In the genomic region with DNA sequence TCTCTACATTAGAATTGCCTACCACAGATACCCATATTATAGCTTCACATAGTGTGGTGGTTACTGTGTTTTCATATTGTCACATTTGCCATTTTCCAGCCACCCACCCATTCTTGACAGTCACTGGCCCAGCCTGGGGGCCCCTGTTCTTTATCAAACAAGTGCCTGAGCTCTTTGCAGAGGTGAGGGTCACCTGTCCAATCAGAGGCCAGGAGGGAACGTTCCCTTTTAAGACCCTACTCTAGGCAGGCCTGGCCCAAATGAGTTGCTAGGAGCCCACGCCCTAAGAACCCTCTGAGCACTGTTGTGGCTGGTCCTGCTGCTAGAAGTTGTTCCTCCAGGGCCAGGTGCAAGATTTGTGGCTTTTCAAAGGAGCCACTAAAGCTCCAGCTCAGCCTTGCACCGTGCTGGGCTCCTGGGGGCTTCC, we compare ENCODE assay signal across 28 cellular contexts. TPM values are rescaled to one million over a fixed set of nuclear protein-coding genes. Genes with fewer than 3 reads are reported as not detected.
DNase-seq lines count a peak whose midpoint lies in the region; ATAC-seq lines count a peak whose summit lies in the region.
"Had no signal": no experiment of that assay in that cellular context is flagged by ENCODE, and none has a peak within 500 bp of the region (broad histone marks: within the 10 kb centered on the region; RNA-seq: fewer than 3 reads in every experiment).

No MANE protein-coding gene starts in this region.

- peak overlapping the region; percentile 43 for H3K4me3 Mint-ChIP-seq in activated T-helper 17 cell treated with anti-CD3 and anti-CD28 coated beads, Interleukin-2, amount 50 U/mL, for 72 hours
- H3K4me3 Mint-ChIP-seq: activated naive CD4-positive, alpha-beta T cell treated with anti-CD3 and anti-CD28 coated beads, Interleukin-2, amount 50 U/mL, for 24 hours; brain; GM23338 had no signal

- peak; percentile 66 for DNase-seq in activated CD8-positive, alpha-beta memory T cell treated with anti-CD3 and anti-CD28 coated beads for 24 hours
- DNase-seq in activated CD8-positive, alpha-beta memory T cell treated with anti-CD3 and anti-CD28 coated beads, Interleukin-2, amount 50 U/mL, for 4 hours = no peak
- peak; percentile 27 for DNase-seq in stimulated activated CD4-positive, alpha-beta T cell treated with anti-CD3 and anti-CD28 coated beads, Interleukin-4, amount 100 ng/mL, for 24 hours
- no peak for DNase-seq in islet precursor cell
- no peak for DNase-seq in posterior vena cava (ENCODE audit: low spot score)
- DNase-seq in NCI-H2196 (lab: John Stamatoyannopoulos, UW; ENCODE audit: unreplicated experiment) = no peak
- DNase-seq: activated CD4-positive, alpha-beta T cell treated with anti-CD3 and anti-CD28 coated beads for 4 hours; C1 segment of cervical spinal cord; cortex of kidney; hippocampal formation; IMR-90; kidney; mammary epithelial cell; MG63; NCI-H2227 treated with DMSO at 0.1 percent for 48 hours; PC-9; stomach; T-helper 9 cell; upper lobe of right lung had no signal

- ATAC-seq in HG02610 (IDR thresholded peaks at IDR 0.05; ENCODE audit: unreplicated experiment) = peak; percentile 19
- ATAC-seq in activated T-helper 17 cell treated with anti-CD3 and anti-CD28 coated beads, Interleukin-2, amount 50 U/mL, for 72 hours (replicated peaks) = peak; percentile 59
- ATAC-seq: GM23338, upper lobe of right lung had no signal

- H3K4me1 Mint-ChIP-seq in activated T-helper 17 cell treated with anti-CD3 and anti-CD28 coated beads, Interleukin-2, amount 50 U/mL, for 72 hours = peaks cover 14% of the 10 kb centered on the region
- H3K4me1 Mint-ChIP-seq: brain, GM23338 had no signal

- no peaks in the 10 kb centered on the region for H3K9me3 Mint-ChIP-seq in activated T-helper 17 cell treated with anti-CD3 and anti-CD28 coated beads, Interleukin-2, amount 50 U/mL, for 72 hours
- H3K9me3 Mint-ChIP-seq: activated naive CD4-positive, alpha-beta T cell treated with anti-CD3 and anti-CD28 coated beads, Interleukin-2, amount 50 U/mL, for 24 hours had no signal

- H3K36me3 Mint-ChIP-seq in activated T-helper 17 cell treated with anti-CD3 and anti-CD28 coated beads, Interleukin-2, amount 50 U/mL, for 72 hours (ENCODE audit: low read depth) = no peaks in the 10 kb centered on the region
- H3K36me3 Mint-ChIP-seq: brain had no signal

- intact Hi-C loops in posterior vena cava (cut with DNase I) = no loop called here

- H3K27me3 Mint-ChIP-seq in activated T-helper 17 cell treated with anti-CD3 and anti-CD28 coated beads, Interleukin-2, amount 50 U/mL, for 72 hours = peaks cover 4% of the 10 kb centered on the region
- H3K27me3 Mint-ChIP-seq: activated naive CD4-positive, alpha-beta T cell treated with anti-CD3 and anti-CD28 coated beads, Interleukin-2, amount 50 U/mL, for 24 hours; progenitor cell of endocrine pancreas had no signal

- H3K27ac Mint-ChIP-seq in activated T-helper 17 cell treated with anti-CD3 and anti-CD28 coated beads, Interleukin-2, amount 50 U/mL, for 72 hours = peak overlapping the region; percentile 74
- H3K27ac Mint-ChIP-seq: activated naive CD4-positive, alpha-beta T cell treated with anti-CD3 and anti-CD28 coated beads, Interleukin-2, amount 50 U/mL, for 24 hours; brain; GM23338; progenitor cell of endocrine pancreas had no signal

RNA-seq across cellular contexts. Expression of a gene that starts 5.2 kb away (rescaled TPM):
- under 1 TPM in 1 of 2 donors, not detected in 1; 0.78 TPM for total RNA-seq in activated T-helper 17 cell treated with anti-CD3 and anti-CD28 coated beads, Interleukin-2, amount 50 U/mL, for 72 hours
- total RNA-seq in posterior vena cava = not detected
- total RNA-seq: endothelial cell of umbilical vein, fibroblast of villous mesenchyme, GM23338, IMR-90, kidney, mammary epithelial cell, progenitor cell of endocrine pancreas, skeletal muscle tissue, stomach, upper lobe of right lung had no signal

Comparison
In these comparisons a context has a peak if more than half of its experiments do, and no peak if none do; other contexts are left out.
1. DNase-seq: peak in activated CD8-positive, alpha-beta memory T cell treated with anti-CD3 and anti-CD28 coated beads for 24 hours (single experiment) and stimulated activated CD4-positive, alpha-beta T cell treated with anti-CD3 and anti-CD28 coated beads, Interleukin-4, amount 100 ng/mL, for 24 hours (single experiment); none in activated CD8-positive, alpha-beta memory T cell treated with anti-CD3 and anti-CD28 coated beads, Interleukin-2, amount 50 U/mL, for 4 hours (single experiment), islet precursor cell (single experiment), posterior vena cava (single experiment) and NCI-H2196 (single experiment).